Comparison of ENCODE assay signal across 1 cellular context in the genomic region with DNA sequence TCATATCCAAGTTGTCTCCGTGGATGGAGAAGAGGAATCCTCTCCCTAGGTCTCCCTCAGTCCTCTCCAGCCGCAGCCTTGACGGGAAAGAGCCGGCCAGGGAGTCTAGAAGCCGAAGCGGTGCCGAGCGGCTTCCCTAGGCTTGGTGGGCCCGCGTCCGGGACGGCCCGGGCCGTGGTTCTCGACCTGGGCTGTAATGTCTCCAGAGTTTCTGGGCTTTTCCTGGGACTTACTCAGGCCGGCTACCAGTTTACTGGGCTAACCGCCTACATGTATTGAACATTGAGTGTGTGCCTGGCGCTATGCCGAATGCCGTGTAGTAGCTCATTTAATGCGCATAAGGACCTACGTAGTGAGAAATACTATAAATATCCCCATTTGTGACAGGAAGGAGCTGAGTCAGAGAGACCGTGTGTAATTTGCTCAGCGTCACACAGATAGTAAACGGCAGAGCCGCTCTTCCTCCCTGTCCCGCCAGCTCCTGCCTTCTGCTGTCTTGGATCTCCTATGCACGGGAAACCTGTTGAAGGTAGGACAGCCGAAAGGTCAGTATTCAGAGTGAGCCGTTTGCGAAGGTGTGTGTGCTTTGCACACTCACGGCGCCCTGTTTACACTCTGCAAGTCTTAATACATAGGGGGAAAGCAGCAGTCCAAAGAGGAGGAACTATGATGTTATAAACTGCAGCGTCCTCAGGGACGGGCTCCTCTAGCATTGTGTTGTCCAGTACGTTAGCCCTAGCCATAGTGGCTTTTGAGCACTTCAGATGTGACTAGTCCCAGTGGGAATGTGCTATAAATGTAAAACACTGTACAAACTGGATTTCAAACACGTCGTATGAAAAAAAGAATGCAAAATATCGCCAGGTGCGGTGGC.
TF ChIP-seq lines count a peak whose summit lies in the region.

No MANE protein-coding gene starts in this region.

TF ChIP-seq in HepG2, 621 proteins besides CTCF, POLR2A, EP300 and RAD21 (continued from another document and continues in another):
- TF ChIP-seq, protein P1, sequence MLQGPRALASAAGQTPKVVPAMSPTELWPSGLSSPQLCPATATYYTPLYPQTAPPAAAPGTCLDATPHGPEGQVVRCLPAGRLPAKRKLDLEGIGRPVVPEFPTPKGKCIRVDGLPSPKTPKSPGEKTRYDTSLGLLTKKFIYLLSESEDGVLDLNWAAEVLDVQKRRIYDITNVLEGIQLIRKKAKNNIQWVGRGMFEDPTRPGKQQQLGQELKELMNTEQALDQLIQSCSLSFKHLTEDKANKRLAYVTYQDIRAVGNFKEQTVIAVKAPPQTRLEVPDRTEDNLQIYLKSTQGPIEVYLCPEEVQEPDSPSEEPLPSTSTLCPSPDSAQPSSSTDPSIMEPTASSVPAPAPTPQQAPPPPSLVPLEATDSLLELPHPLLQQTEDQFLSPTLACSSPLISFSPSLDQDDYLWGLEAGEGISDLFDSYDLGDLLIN (CRISPR knock-in tag; IDR thresholded peaks at IDR 0.05; ENCODE audit: borderline replicate concordance): no peak
- no peak for TF ChIP-seq ELF4 (CRISPR knock-in tag; IDR thresholded peaks at IDR 0.05; ENCODE audit: borderline replicate concordance)
- no peak for TF ChIP-seq ZNF770 (CRISPR knock-in tag; IDR thresholded peaks at IDR 0.05)
- TF ChIP-seq ZNF792 (CRISPR knock-in tag; IDR thresholded peaks at IDR 0.05): 0 out of 2 replicates have a peak, but pooled peaks have one; percentile 12
- no peak for TF ChIP-seq PAF1 (CRISPR knock-in tag; IDR thresholded peaks at IDR 0.05)
- TF ChIP-seq ZMYM2 (CRISPR knock-in tag; IDR thresholded peaks at IDR 0.05): peak; percentile 39
- TF ChIP-seq, protein P2, sequence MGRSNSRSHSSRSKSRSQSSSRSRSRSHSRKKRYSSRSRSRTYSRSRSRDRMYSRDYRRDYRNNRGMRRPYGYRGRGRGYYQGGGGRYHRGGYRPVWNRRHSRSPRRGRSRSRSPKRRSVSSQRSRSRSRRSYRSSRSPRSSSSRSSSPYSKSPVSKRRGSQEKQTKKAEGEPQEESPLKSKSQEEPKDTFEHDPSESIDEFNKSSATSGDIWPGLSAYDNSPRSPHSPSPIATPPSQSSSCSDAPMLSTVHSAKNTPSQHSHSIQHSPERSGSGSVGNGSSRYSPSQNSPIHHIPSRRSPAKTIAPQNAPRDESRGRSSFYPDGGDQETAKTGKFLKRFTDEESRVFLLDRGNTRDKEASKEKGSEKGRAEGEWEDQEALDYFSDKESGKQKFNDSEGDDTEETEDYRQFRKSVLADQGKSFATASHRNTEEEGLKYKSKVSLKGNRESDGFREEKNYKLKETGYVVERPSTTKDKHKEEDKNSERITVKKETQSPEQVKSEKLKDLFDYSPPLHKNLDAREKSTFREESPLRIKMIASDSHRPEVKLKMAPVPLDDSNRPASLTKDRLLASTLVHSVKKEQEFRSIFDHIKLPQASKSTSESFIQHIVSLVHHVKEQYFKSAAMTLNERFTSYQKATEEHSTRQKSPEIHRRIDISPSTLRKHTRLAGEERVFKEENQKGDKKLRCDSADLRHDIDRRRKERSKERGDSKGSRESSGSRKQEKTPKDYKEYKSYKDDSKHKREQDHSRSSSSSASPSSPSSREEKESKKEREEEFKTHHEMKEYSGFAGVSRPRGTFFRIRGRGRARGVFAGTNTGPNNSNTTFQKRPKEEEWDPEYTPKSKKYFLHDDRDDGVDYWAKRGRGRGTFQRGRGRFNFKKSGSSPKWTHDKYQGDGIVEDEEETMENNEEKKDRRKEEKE (IDR thresholded peaks at IDR 0.05): no peak
- TF ChIP-seq ZNF776 (CRISPR knock-in tag; IDR thresholded peaks at IDR 0.05): peak; percentile 43; the same call in 1 of the 2 replicates
- no peak for TF ChIP-seq ZNF296 (CRISPR knock-in tag; conservative IDR thresholded peaks at IDR 0.05)
- no peak for TF ChIP-seq RFXANK (CRISPR knock-in tag; IDR thresholded peaks at IDR 0.05)
- 0 out of 2 replicates have a peak, but pooled peaks have one; percentile 9 for TF ChIP-seq NR2F6 (IDR thresholded peaks at IDR 0.05)
- TF ChIP-seq NR2F6 (CRISPR knock-in tag; IDR thresholded peaks at IDR 0.05): no peak
- TF ChIP-seq DNMT3B (CRISPR knock-in tag; conservative IDR thresholded peaks at IDR 0.05): no peak
- no peak for TF ChIP-seq PCBP2 (optimal IDR thresholded peaks at IDR 0.05; ENCODE audit: low read depth, low read length, poor library complexity, severe bottlenecking)
- TF ChIP-seq EHMT2 (IDR thresholded peaks at IDR 0.05; ENCODE audit: borderline replicate concordance, low read depth, low read length): no peak
- 0 out of 2 replicates have a peak, but pooled peaks have one; percentile 32 for TF ChIP-seq NFIB (CRISPR knock-in tag; IDR thresholded peaks at IDR 0.05; ENCODE audit: borderline replicate concordance)
- TF ChIP-seq ZNF501 (CRISPR knock-in tag; IDR thresholded peaks at IDR 0.05): peak; percentile 81
- TF ChIP-seq ZNF616 (CRISPR knock-in tag; IDR thresholded peaks at IDR 0.05; ENCODE audit: low read depth): no peak
- no peak for TF ChIP-seq SIX1 (CRISPR knock-in tag; IDR thresholded peaks at IDR 0.05; ENCODE audit: borderline replicate concordance)
- TF ChIP-seq SAP130 (CRISPR knock-in tag; IDR thresholded peaks at IDR 0.05; ENCODE audit: low read depth): peak; percentile 57
- TF ChIP-seq TOPORS (CRISPR knock-in tag; IDR thresholded peaks at IDR 0.05): no peak
- TF ChIP-seq, protein P3, sequence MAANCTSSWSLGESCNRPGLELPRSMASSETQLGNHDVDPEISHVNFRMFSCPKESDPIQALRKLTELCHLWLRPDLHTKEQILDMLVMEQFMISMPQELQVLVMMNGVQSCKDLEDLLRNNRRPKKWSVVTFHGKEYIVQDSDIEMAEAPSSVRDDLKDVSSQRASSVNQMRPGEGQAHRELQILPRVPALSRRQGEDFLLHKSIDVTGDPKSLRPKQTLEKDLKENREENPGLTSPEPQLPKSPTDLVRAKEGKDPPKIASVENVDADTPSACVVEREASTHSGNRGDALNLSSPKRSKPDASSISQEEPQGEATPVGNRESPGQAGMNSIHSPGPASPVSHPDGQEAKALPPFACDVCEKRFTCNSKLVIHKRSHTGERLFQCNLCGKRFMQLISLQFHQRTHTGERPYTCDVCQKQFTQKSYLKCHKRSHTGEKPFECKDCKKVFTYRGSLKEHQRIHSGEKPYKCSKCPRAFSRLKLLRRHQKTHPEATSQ (CRISPR knock-in tag; IDR thresholded peaks at IDR 0.05; ENCODE audit: borderline replicate concordance): no peak
- TF ChIP-seq, protein P4, sequence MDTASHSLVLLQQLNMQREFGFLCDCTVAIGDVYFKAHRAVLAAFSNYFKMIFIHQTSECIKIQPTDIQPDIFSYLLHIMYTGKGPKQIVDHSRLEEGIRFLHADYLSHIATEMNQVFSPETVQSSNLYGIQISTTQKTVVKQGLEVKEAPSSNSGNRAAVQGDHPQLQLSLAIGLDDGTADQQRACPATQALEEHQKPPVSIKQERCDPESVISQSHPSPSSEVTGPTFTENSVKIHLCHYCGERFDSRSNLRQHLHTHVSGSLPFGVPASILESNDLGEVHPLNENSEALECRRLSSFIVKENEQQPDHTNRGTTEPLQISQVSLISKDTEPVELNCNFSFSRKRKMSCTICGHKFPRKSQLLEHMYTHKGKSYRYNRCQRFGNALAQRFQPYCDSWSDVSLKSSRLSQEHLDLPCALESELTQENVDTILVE (CRISPR knock-in tag; IDR thresholded peaks at IDR 0.05): no peak
- TF ChIP-seq, protein P5, sequence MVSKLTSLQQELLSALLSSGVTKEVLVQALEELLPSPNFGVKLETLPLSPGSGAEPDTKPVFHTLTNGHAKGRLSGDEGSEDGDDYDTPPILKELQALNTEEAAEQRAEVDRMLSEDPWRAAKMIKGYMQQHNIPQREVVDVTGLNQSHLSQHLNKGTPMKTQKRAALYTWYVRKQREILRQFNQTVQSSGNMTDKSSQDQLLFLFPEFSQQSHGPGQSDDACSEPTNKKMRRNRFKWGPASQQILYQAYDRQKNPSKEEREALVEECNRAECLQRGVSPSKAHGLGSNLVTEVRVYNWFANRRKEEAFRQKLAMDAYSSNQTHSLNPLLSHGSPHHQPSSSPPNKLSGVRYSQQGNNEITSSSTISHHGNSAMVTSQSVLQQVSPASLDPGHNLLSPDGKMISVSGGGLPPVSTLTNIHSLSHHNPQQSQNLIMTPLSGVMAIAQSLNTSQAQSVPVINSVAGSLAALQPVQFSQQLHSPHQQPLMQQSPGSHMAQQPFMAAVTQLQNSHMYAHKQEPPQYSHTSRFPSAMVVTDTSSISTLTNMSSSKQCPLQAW (CRISPR knock-in tag; IDR thresholded peaks at IDR 0.05): no peak; the same call in 1 of the 2 replicates
- TF ChIP-seq ERF (CRISPR knock-in tag; IDR thresholded peaks at IDR 0.05): no peak
- 0 out of 2 replicates have a peak, but pooled peaks have one; percentile 10 for TF ChIP-seq ZHX2 (IDR thresholded peaks at IDR 0.05; ENCODE audit: low read depth)
- TF ChIP-seq ZHX2 (CRISPR knock-in tag; IDR thresholded peaks at IDR 0.05; ENCODE audit: borderline replicate concordance): no peak
- TF ChIP-seq ZNF33A (CRISPR knock-in tag; IDR thresholded peaks at IDR 0.05; ENCODE audit: borderline replicate concordance): no peak
- TF ChIP-seq ZNF460 (CRISPR knock-in tag; IDR thresholded peaks at IDR 0.05; ENCODE audit: borderline replicate concordance): no peak
- TF ChIP-seq NRL (CRISPR knock-in tag; IDR thresholded peaks at IDR 0.05; ENCODE audit: borderline replicate concordance): no peak
- no peak for TF ChIP-seq ZBTB3 (CRISPR knock-in tag; IDR thresholded peaks at IDR 0.05; ENCODE audit: borderline replicate concordance, low read depth)
- TF ChIP-seq, protein P6, sequence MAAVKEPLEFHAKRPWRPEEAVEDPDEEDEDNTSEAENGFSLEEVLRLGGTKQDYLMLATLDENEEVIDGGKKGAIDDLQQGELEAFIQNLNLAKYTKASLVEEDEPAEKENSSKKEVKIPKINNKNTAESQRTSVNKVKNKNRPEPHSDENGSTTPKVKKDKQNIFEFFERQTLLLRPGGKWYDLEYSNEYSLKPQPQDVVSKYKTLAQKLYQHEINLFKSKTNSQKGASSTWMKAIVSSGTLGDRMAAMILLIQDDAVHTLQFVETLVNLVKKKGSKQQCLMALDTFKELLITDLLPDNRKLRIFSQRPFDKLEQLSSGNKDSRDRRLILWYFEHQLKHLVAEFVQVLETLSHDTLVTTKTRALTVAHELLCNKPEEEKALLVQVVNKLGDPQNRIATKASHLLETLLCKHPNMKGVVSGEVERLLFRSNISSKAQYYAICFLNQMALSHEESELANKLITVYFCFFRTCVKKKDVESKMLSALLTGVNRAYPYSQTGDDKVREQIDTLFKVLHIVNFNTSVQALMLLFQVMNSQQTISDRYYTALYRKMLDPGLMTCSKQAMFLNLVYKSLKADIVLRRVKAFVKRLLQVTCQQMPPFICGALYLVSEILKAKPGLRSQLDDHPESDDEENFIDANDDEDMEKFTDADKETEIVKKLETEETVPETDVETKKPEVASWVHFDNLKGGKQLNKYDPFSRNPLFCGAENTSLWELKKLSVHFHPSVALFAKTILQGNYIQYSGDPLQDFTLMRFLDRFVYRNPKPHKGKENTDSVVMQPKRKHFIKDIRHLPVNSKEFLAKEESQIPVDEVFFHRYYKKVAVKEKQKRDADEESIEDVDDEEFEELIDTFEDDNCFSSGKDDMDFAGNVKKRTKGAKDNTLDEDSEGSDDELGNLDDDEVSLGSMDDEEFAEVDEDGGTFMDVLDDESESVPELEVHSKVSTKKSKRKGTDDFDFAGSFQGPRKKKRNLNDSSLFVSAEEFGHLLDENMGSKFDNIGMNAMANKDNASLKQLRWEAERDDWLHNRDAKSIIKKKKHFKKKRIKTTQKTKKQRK (IDR thresholded peaks at IDR 0.05; ENCODE audit: low read length): no peak
- no peak for TF ChIP-seq CBX2 (IDR thresholded peaks at IDR 0.05; ENCODE audit: low read depth, low read length)
- no peak for TF ChIP-seq CBX2 (CRISPR knock-in tag; IDR thresholded peaks at IDR 0.05; ENCODE audit: low read depth)
- peak; percentile 24 for TF ChIP-seq TEAD3 (CRISPR knock-in tag; optimal IDR thresholded peaks at IDR 0.05; ENCODE audit: borderline replicate concordance)
- no peak; the same call in 1 of the 2 replicates for TF ChIP-seq ELF3 (CRISPR knock-in tag; IDR thresholded peaks at IDR 0.05)
